ENCODE assay signal across 1 cellular context in genomic region chr9:133359420-133360175, GRCh38.
TF ChIP-seq lines count a peak whose summit lies in the region.

No MANE protein-coding gene starts in this region.

TF ChIP-seq in K562, 482 proteins besides CTCF, POLR2A, EP300 and RAD21 (continues in another document):
- TF ChIP-seq SRF (CRISPR knock-in tag; IDR thresholded peaks at IDR 0.05) = no peak
- TF ChIP-seq ZFP36 (IDR thresholded peaks at IDR 0.05; ENCODE audit: low read depth, low read length, partially characterized antibody) = no peak
- no peak for TF ChIP-seq MAFK (IDR thresholded peaks at IDR 0.05; ENCODE audit: low read length)
- no peak for TF ChIP-seq STAT5B (CRISPR knock-in tag; IDR thresholded peaks at IDR 0.05)
- peak; percentile 34; the same call in 1 of the 2 replicates for TF ChIP-seq USF2 (CRISPR knock-in tag; IDR thresholded peaks at IDR 0.05)
- no peak for TF ChIP-seq SMARCE1 (IDR thresholded peaks at IDR 0.05)
- TF ChIP-seq ID3 (CRISPR knock-in tag; IDR thresholded peaks at IDR 0.05) = no peak
- TF ChIP-seq ID3 (tag; IDR thresholded peaks at IDR 0.05) = no peak
- no peak for TF ChIP-seq ZNF140 (CRISPR knock-in tag; IDR thresholded peaks at IDR 0.05)
- peak; percentile 37; the same call in 1 of the 2 replicates for TF ChIP-seq ZFX (CRISPR knock-in tag; IDR thresholded peaks at IDR 0.05)
- no peak for TF ChIP-seq ZNF212 (CRISPR knock-in tag; IDR thresholded peaks at IDR 0.05)
- no peak for TF ChIP-seq ZNF280A (IDR thresholded peaks at IDR 0.05; ENCODE audit: low read depth, partially characterized antibody)
- no peak for TF ChIP-seq FOXP4 (CRISPR knock-in tag; IDR thresholded peaks at IDR 0.05; ENCODE audit: borderline replicate concordance)
- TF ChIP-seq SMARCA4 (IDR thresholded peaks at IDR 0.05) = no peak
- no peak for TF ChIP-seq PPARD (CRISPR knock-in tag; IDR thresholded peaks at IDR 0.05)
- TF ChIP-seq DIDO1 (tag; IDR thresholded peaks at IDR 0.05; ENCODE audit: low read depth) = no peak
- no peak for TF ChIP-seq CREB3L1 (IDR thresholded peaks at IDR 0.05; ENCODE audit: borderline replicate concordance, low read depth)
- no peak for TF ChIP-seq ZBTB1 (CRISPR knock-in tag; IDR thresholded peaks at IDR 0.05; ENCODE audit: borderline replicate concordance, low read depth)
- TF ChIP-seq ELF1 (tag; IDR thresholded peaks at IDR 0.05) = no peak
- no peak for TF ChIP-seq ZNF121 (CRISPR knock-in tag; conservative IDR thresholded peaks at IDR 0.05)
- peak; percentile 60; the same call in 1 of the 2 replicates for TF ChIP-seq MAX (CRISPR knock-in tag; IDR thresholded peaks at IDR 0.05)
- no peak for TF ChIP-seq HNRNPK (IDR thresholded peaks at IDR 0.05; ENCODE audit: low read depth, low read length, poor library complexity, severe bottlenecking)
- TF ChIP-seq HNRNPUL1 (IDR thresholded peaks at IDR 0.05; ENCODE audit: low read length) = no peak
- no peak for TF ChIP-seq ZHX1 (conservative IDR thresholded peaks at IDR 0.05; ENCODE audit: low read length)
- TF ChIP-seq TEAD1 (CRISPR knock-in tag; IDR thresholded peaks at IDR 0.05) = peak in 1 of 2 experiments; percentile 31; a peak in 1 of 4 replicates
- TF ChIP-seq TAF9B (IDR thresholded peaks at IDR 0.05; ENCODE audit: partially characterized antibody) = no peak
- peak; percentile 42; the same call in 1 of the 2 replicates for TF ChIP-seq SP1 (CRISPR knock-in tag; IDR thresholded peaks at IDR 0.05)
- TF ChIP-seq GTF2E2 (tag; IDR thresholded peaks at IDR 0.05) = no peak
- TF ChIP-seq E2F5 (CRISPR knock-in tag; IDR thresholded peaks at IDR 0.05) = 0 out of 2 replicates have a peak, but pooled peaks have one; percentile 63
- no peak for TF ChIP-seq SREBF2 (CRISPR knock-in tag; IDR thresholded peaks at IDR 0.05)
- peak; percentile 50; the same call in 1 of the 2 replicates for TF ChIP-seq CTBP1 (IDR thresholded peaks at IDR 0.05; ENCODE audit: borderline replicate concordance)
- no peak for TF ChIP-seq CUX1 (CRISPR knock-in tag; IDR thresholded peaks at IDR 0.05)
- TF ChIP-seq KHSRP (IDR thresholded peaks at IDR 0.05) = no peak
- TF ChIP-seq TBL1XR1 (IDR thresholded peaks at IDR 0.05; ENCODE audit: low read length in 2 of 2) = no peak
- no peak for TF ChIP-seq NKRF (IDR thresholded peaks at IDR 0.05; ENCODE audit: borderline replicate concordance)
- TF ChIP-seq ZNF197 (CRISPR knock-in tag; IDR thresholded peaks at IDR 0.05; ENCODE audit: low read depth) = no peak
- no peak for TF ChIP-seq CGGBP1 (CRISPR knock-in tag; IDR thresholded peaks at IDR 0.05)
- TF ChIP-seq RFX1 (IDR thresholded peaks at IDR 0.05) = no peak
- TF ChIP-seq EP400 (IDR thresholded peaks at IDR 0.05) = no peak
- no peak for TF ChIP-seq ATF4 (CRISPR knock-in tag; IDR thresholded peaks at IDR 0.05)
- no peak for TF ChIP-seq POLR2AphosphoS5 (IDR thresholded peaks at IDR 0.05; ENCODE audit: control insufficient read depth, insufficient read depth, low read depth, low read length)
- no peak for TF ChIP-seq ZNF717 (CRISPR knock-in tag; IDR thresholded peaks at IDR 0.05)
- TF ChIP-seq TAF1 (IDR thresholded peaks at IDR 0.05; ENCODE audit: control insufficient read depth, extremely low read depth, insufficient read depth, low read length, severe bottlenecking) = no peak
- TF ChIP-seq KAT8 (IDR thresholded peaks at IDR 0.05; ENCODE audit: low read depth) = no peak
